In genomic region chr20:56506103-56506502, GRCh38 we compare ENCODE assay signal across 22 cellular contexts. TPM values are rescaled to one million over a fixed set of nuclear protein-coding genes. Genes with fewer than 3 reads are reported as not detected.
"Had no signal": no experiment of that assay in that cellular context is flagged by ENCODE, and none has a peak within 500 bp of the region (broad histone marks: within the 10 kb centered on the region; RNA-seq: fewer than 3 reads in every experiment).

No MANE protein-coding gene starts in this region.

- H3K27ac ChIP-seq: esophagus muscularis mucosa, hepatocyte, right atrium auricular region, suprapubic skin had no signal

- H3K4me1 Mint-ChIP-seq: activated B cell treated with CpG ODN at 0.5 μM for 24 hours; activated naive CD8-positive, alpha-beta T cell treated with anti-CD3 and anti-CD28 coated beads for 36 hours had no signal

- H3K9me3 Mint-ChIP-seq: activated B cell treated with CpG ODN at 0.5 μM for 24 hours; activated CD4-positive, alpha-beta memory T cell treated with anti-CD3 and anti-CD28 coated beads for 36 hours; activated naive CD8-positive, alpha-beta T cell treated with anti-CD3 and anti-CD28 coated beads for 36 hours; activated T-helper 1 cell treated with anti-CD3 and anti-CD28 coated beads, Interleukin-12 subunit alpha, Interleukin-12 subunit beta, Interleukin-2, Interleukin-4 antibody, amounts not matched to agents 30 ng/mL and 10 ng/mL and 1 ng/mL, durations not matched to agents 14 hours and 24 hours and 36 hours; stimulated activated naive CD8-positive, alpha-beta T cell treated with anti-CD3 and anti-CD28 coated beads, Interleukin-15, amount 100 ng/mL, for 72 hours; T-cell had no signal

- H3K4me3 Mint-ChIP-seq: activated B cell treated with CpG ODN at 0.5 μM for 24 hours; activated CD4-positive, alpha-beta memory T cell treated with anti-CD3 and anti-CD28 coated beads for 36 hours; activated naive CD8-positive, alpha-beta T cell treated with anti-CD3 and anti-CD28 coated beads for 36 hours; activated T-helper 1 cell treated with anti-CD3 and anti-CD28 coated beads, Interleukin-12 subunit alpha, Interleukin-12 subunit beta, Interleukin-2, Interleukin-4 antibody, amounts not matched to agents 30 ng/mL and 10 ng/mL and 1 ng/mL, durations not matched to agents 14 hours and 24 hours and 36 hours; stimulated activated naive CD8-positive, alpha-beta T cell treated with anti-CD3 and anti-CD28 coated beads, Interleukin-15, amount 100 ng/mL, for 72 hours; T-cell had no signal

- H3K27me3 ChIP-seq: esophagus muscularis mucosa, hepatocyte, right atrium auricular region, suprapubic skin had no signal

- H3K36me3 Mint-ChIP-seq: activated naive CD8-positive, alpha-beta T cell treated with anti-CD3 and anti-CD28 coated beads for 36 hours had no signal

- H3K4me1 ChIP-seq: esophagus muscularis mucosa, right atrium auricular region, suprapubic skin had no signal

- H3K27me3 Mint-ChIP-seq: activated B cell treated with CpG ODN at 0.5 μM for 24 hours; activated CD4-positive, alpha-beta memory T cell treated with anti-CD3 and anti-CD28 coated beads for 36 hours; activated naive CD8-positive, alpha-beta T cell treated with anti-CD3 and anti-CD28 coated beads for 36 hours; progenitor cell of endocrine pancreas; stimulated activated naive CD8-positive, alpha-beta T cell treated with anti-CD3 and anti-CD28 coated beads, Interleukin-15, amount 100 ng/mL, for 72 hours; T-cell had no signal

- H3K9me3 ChIP-seq: esophagus muscularis mucosa, right atrium auricular region, suprapubic skin had no signal

- H3K4me3 ChIP-seq: esophagus muscularis mucosa, hepatocyte, right atrium auricular region, smooth muscle cell, suprapubic skin had no signal

- H3K27ac Mint-ChIP-seq: activated B cell treated with CpG ODN at 0.5 μM for 24 hours; activated CD4-positive, alpha-beta memory T cell treated with anti-CD3 and anti-CD28 coated beads for 36 hours; activated naive CD8-positive, alpha-beta T cell treated with anti-CD3 and anti-CD28 coated beads for 36 hours; activated T-helper 1 cell treated with anti-CD3 and anti-CD28 coated beads, Interleukin-12 subunit alpha, Interleukin-12 subunit beta, Interleukin-2, Interleukin-4 antibody, amounts not matched to agents 30 ng/mL and 10 ng/mL and 1 ng/mL, durations not matched to agents 14 hours and 24 hours and 36 hours; progenitor cell of endocrine pancreas had no signal

- H3K36me3 ChIP-seq: right atrium auricular region had no signal

- H2AFZ ChIP-seq: hepatocyte had no signal

- H3K4me2 ChIP-seq: hepatocyte, smooth muscle cell had no signal

- DNase-seq: activated B cell treated with CpG ODN at 0.5 μM for 24 hours; activated CD4-positive, alpha-beta memory T cell treated with anti-CD3 and anti-CD28 coated beads for 36 hours; activated CD4-positive, alpha-beta T cell treated with anti-CD3 and anti-CD28 coated beads for 4 hours; activated gamma-delta T cell treated with Interleukin-2 at 50 U/mL for 16 hours; activated naive CD8-positive, alpha-beta T cell treated with anti-CD3 and anti-CD28 coated beads for 36 hours; activated T-cell treated with anti-CD3 and anti-CD28 coated beads for 4 hours; amygdala; caudate nucleus; mammary epithelial cell; stimulated activated CD4-positive, alpha-beta T cell treated with anti-CD3 and anti-CD28 coated beads, Interleukin-4, amount 100 ng/mL, for 1 hour; stimulated activated naive CD8-positive, alpha-beta T cell treated with anti-CD3 and anti-CD28 coated beads, Interleukin-15, amount 100 ng/mL, for 72 hours; T-cell; trophoblast cell had no signal

RNA-seq across cellular contexts. Expression of gene FAM209A, which starts 18.4 kb away (rescaled TPM):
- total RNA-seq: hepatocyte, myocyte, progenitor cell of endocrine pancreas, right atrium auricular region, smooth muscle cell had no signal
- polyA plus RNA-seq: hepatocyte, mammary epithelial cell, neural cell had no signal

RNA-seq across cellular contexts. Expression of gene FAM209B, which starts 26.9 kb away (rescaled TPM):
- total RNA-seq: hepatocyte, mammary epithelial cell, myocyte, progenitor cell of endocrine pancreas, right atrium auricular region had no signal
- polyA plus RNA-seq: hepatocyte had no signal
